Comparison of ENCODE assay signal across 19 cellular contexts in the genomic region with DNA sequence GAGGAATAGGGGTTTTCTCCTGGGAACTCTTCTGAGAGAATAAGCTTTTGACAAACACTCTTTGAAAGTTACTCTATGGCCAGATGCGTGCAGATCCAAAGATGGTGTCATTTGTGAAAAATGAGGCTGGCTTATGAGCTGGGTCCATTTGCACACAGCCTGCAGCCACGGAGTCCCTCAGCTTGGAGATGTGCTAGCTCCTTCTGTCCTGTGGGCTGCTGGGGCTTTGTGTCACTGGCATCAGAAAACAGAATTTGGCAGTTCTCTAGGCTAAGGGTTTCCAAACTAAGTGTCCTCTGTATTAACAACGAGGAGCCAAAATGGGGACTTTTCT.
DNase-seq lines count a peak whose midpoint lies in the region; ATAC-seq and TF ChIP-seq lines count a peak whose summit lies in the region.
"Had no signal": no experiment of that assay in that cellular context is flagged by ENCODE, and none has a peak within 500 bp of the region (broad histone marks: within the 10 kb centered on the region; RNA-seq: fewer than 3 reads in every experiment).

No MANE protein-coding gene starts in this region.

- peaks cover 32% of the 10 kb centered on the region for H3K4me1 ChIP-seq in SJSA1 (replicated peaks)
- H3K4me1 ChIP-seq in neural progenitor cell, result peaks cover 21% of the 10 kb centered on the region
- H3K4me1 ChIP-seq: BE2C, pancreas, testis had no signal

- H3K4me3 ChIP-seq in SJSA1 (no peak overlapping the region), fibroblast of mammary gland (ENCODE audit: control insufficient read depth, low read depth, low read length) (no peak overlapping the region), neural progenitor cell (no peak overlapping the region)
- H3K4me3 ChIP-seq: coronary artery, esophagus squamous epithelium, pancreas, SK-N-MC, testis had no signal

- DNase-seq in AG20443 (ENCODE audit: low spot score), result peak; percentile 72
- DNase-seq in SJSA1 (ENCODE audit: low read depth in 1 of 2, low spot score in 2 of 2), result no peak
- peak; percentile 49 for DNase-seq in fibroblast of mammary gland (ENCODE audit: low read depth)
- DNase-seq in neural progenitor cell (ENCODE audit: low spot score), result no peak
- no peak for DNase-seq in activated CD4-positive, alpha-beta T cell treated with anti-CD3 and anti-CD28 coated beads, Interleukin-2, amount 50 U/mL, for 48 hours
- no peak for DNase-seq in NCI-H187 treated with DMSO at 0.1 percent for 48 hours (lab: John Stamatoyannopoulos, UW)
- DNase-seq in activated T-cell treated with anti-CD3 and anti-CD28 coated beads, Interleukin-2, amount 50 U/mL, for 4 hours, result no peak
- DNase-seq: activated CD8-positive, alpha-beta memory T cell treated with anti-CD3 and anti-CD28 coated beads, Interleukin-2, amount 50 U/mL, for 48 hours; activated naive CD8-positive, alpha-beta T cell treated with anti-CD3 and anti-CD28 coated beads, Interleukin-2, amount 10 ng/mL, durations not matched to agents 7 days and 5 days; BE2C; DMS153; esophagus squamous epithelium; pancreas; testis; WERI-Rb-1 had no signal

- H3K4me3 Mint-ChIP-seq in neural progenitor cell, result no peak overlapping the region
- no peak overlapping the region for H3K4me3 Mint-ChIP-seq in activated T-cell treated with anti-CD3 and anti-CD28 coated beads, Interleukin-2, amount 50 U/mL, for 4 hours
- H3K4me3 Mint-ChIP-seq: activated naive CD8-positive, alpha-beta T cell treated with anti-CD3 and anti-CD28 coated beads, Interleukin-2, amount 10 ng/mL, durations not matched to agents 7 days and 5 days; memory B cell had no signal

- peak overlapping the region; percentile 9 for H2AFZ ChIP-seq in neural progenitor cell (replicated peaks)

- ATAC-seq in activated CD4-positive, CD25-positive, alpha-beta regulatory T cell treated with anti-CD3 and anti-CD28 coated beads, Interleukin-2, amount 50 U/mL, for 24 hours, result no peak
- no peak for ATAC-seq in activated T-cell treated with anti-CD3 and anti-CD28 coated beads, Interleukin-2, amount 50 U/mL, for 4 hours

- H3K27me3 ChIP-seq in SJSA1 (replicated peaks) (no peaks in the 10 kb centered on the region), neural progenitor cell (no peaks in the 10 kb centered on the region)
- H3K27me3 ChIP-seq: BE2C, esophagus squamous epithelium, testis had no signal

- H3K4me1 Mint-ChIP-seq in neural progenitor cell, result peaks cover 17% of the 10 kb centered on the region
- H3K4me1 Mint-ChIP-seq in activated T-cell treated with anti-CD3 and anti-CD28 coated beads, Interleukin-2, amount 50 U/mL, for 4 hours (ENCODE audit: low read depth), result no peaks in the 10 kb centered on the region
- H3K4me1 Mint-ChIP-seq: activated naive CD8-positive, alpha-beta T cell treated with anti-CD3 and anti-CD28 coated beads, Interleukin-2, amount 10 ng/mL, durations not matched to agents 7 days and 5 days; memory B cell had no signal

- TF ChIP-seq CTCF in fibroblast of mammary gland (conservative IDR thresholded peaks at IDR 0.05; ENCODE audit: control insufficient read depth, insufficient read depth, low read depth, low read length), result no peak
- no peak for TF ChIP-seq CTCF in neural progenitor cell (IDR thresholded peaks at IDR 0.05)

- H3K9me3 ChIP-seq in SJSA1 (replicated peaks), result no peaks in the 10 kb centered on the region
- no peaks in the 10 kb centered on the region for H3K9me3 ChIP-seq in neural progenitor cell (ENCODE audit: low read depth)
- H3K9me3 ChIP-seq: BE2C, pancreas, testis had no signal

- H3K36me3 ChIP-seq in SJSA1 (no peaks in the 10 kb centered on the region), neural progenitor cell (no peaks in the 10 kb centered on the region)
- H3K36me3 ChIP-seq: BE2C, esophagus squamous epithelium, pancreas, WERI-Rb-1 had no signal

- H4K20me1 ChIP-seq in neural progenitor cell (ENCODE audit: low read depth), result no peaks in the 10 kb centered on the region

- peaks cover 6% of the 10 kb centered on the region for H3K9me3 Mint-ChIP-seq in neural progenitor cell
- H3K9me3 Mint-ChIP-seq in activated T-cell treated with anti-CD3 and anti-CD28 coated beads, Interleukin-2, amount 50 U/mL, for 4 hours, result no peaks in the 10 kb centered on the region

- peaks cover 19% of the 10 kb centered on the region for H3F3A ChIP-seq in neural progenitor cell (ENCODE audit: low read depth)

- H3K27me3 Mint-ChIP-seq in neural progenitor cell (ENCODE audit: insufficient read depth, low read depth), result peaks cover 2% of the 10 kb centered on the region
- H3K27me3 Mint-ChIP-seq in activated T-cell treated with anti-CD3 and anti-CD28 coated beads, Interleukin-2, amount 50 U/mL, for 4 hours (ENCODE audit: low read depth), result no peaks in the 10 kb centered on the region
- H3K27me3 Mint-ChIP-seq: activated naive CD8-positive, alpha-beta T cell treated with anti-CD3 and anti-CD28 coated beads, Interleukin-2, amount 10 ng/mL, durations not matched to agents 7 days and 5 days; memory B cell had no signal

- H3K27ac ChIP-seq in SJSA1 (peak overlapping the region; percentile 98), neural progenitor cell (no peak overlapping the region)
- H3K27ac ChIP-seq: pancreas, SK-N-MC, testis, WERI-Rb-1 had no signal

- H3K4me2 ChIP-seq in neural progenitor cell, result no peak overlapping the region

- H3K36me3 Mint-ChIP-seq in neural progenitor cell, result peaks cover 7% of the 10 kb centered on the region
- H3K36me3 Mint-ChIP-seq in activated T-cell treated with anti-CD3 and anti-CD28 coated beads, Interleukin-2, amount 50 U/mL, for 4 hours (ENCODE audit: insufficient read depth), result no peaks in the 10 kb centered on the region
- H3K36me3 Mint-ChIP-seq: activated naive CD8-positive, alpha-beta T cell treated with anti-CD3 and anti-CD28 coated beads, Interleukin-2, amount 10 ng/mL, durations not matched to agents 7 days and 5 days; memory B cell had no signal

- H3K9ac ChIP-seq in neural progenitor cell, result no peak overlapping the region

- no peak overlapping the region for H3K27ac Mint-ChIP-seq in neural progenitor cell
- H3K27ac Mint-ChIP-seq: activated naive CD8-positive, alpha-beta T cell treated with anti-CD3 and anti-CD28 coated beads, Interleukin-2, amount 10 ng/mL, durations not matched to agents 7 days and 5 days; memory B cell had no signal

- H3K79me2 ChIP-seq in neural progenitor cell (ENCODE audit: low read depth), result no peaks in the 10 kb centered on the region

Comparison
In these comparisons a context has a peak if more than half of its experiments do, and no peak if none do; other contexts are left out.
1. DNase-seq: peak in AG20443 (single experiment) and fibroblast of mammary gland (single experiment); none in SJSA1 (0 of 2), neural progenitor cell (single experiment), activated CD4-positive, alpha-beta T cell treated with anti-CD3 and anti-CD28 coated beads, Interleukin-2, amount 50 U/mL, for 48 hours (0 of 2), NCI-H187 treated with DMSO at 0.1 percent for 48 hours (single experiment) and activated T-cell treated with anti-CD3 and anti-CD28 coated beads, Interleukin-2, amount 50 U/mL, for 4 hours (single experiment).